ENCODE assay signal across 12 cellular contexts in genomic region chr1:39632491-39633417, GRCh38. TPM values are rescaled to one million over a fixed set of nuclear protein-coding genes. Genes with fewer than 3 reads are reported as not detected.
DNase-seq lines count a peak whose midpoint lies in the region; ATAC-seq, FAIRE-seq and TF ChIP-seq lines count a peak whose summit lies in the region.
"Had no signal": no experiment of that assay in that cellular context is flagged by ENCODE, and none has a peak within 500 bp of the region (broad histone marks: within the 10 kb centered on the region; RNA-seq: fewer than 3 reads in every experiment).

No MANE protein-coding gene starts in this region.

- H3K4me2 ChIP-seq in endothelial cell of umbilical vein (ENCODE audit: insufficient read depth, low read length), result no peak overlapping the region

- TF ChIP-seq CTCF in endothelial cell of umbilical vein (IDR thresholded peaks at IDR 0.05; ENCODE audit: extremely low read depth in 1 of 2, insufficient read depth in 1 of 2, low read depth in 1 of 2, low read length in 2 of 2) (no peak), lung (IDR thresholded peaks at IDR 0.05; ENCODE audit: control extremely low read depth, extremely low read depth) (no peak), upper lobe of left lung (IDR thresholded peaks at IDR 0.05) (no peak)

- dilution Hi-C loops in endothelial cell of umbilical vein (cut with MboI; ENCODE audit: extremely low pct_ligation_motif_present, low sequenced_read_pairs), result no loop called here

- no peak overlapping the region for H3K9ac ChIP-seq in endothelial cell of umbilical vein (replicated peaks; ENCODE audit: extremely low read depth, insufficient read depth, low read length)

- H3K4me3 ChIP-seq in endothelial cell of umbilical vein (replicated peaks in 1 of 3; ENCODE audit: insufficient read depth in 1 of 3, low read depth in 1 of 3, low read length in 3 of 3) (no peak overlapping the region), lung (peak overlapping the region; percentile 21), upper lobe of left lung (peak overlapping the region in 3 of 4 donors; percentile 18 to 39 (median 35))

- TF ChIP-seq POLR2A in endothelial cell of umbilical vein (IDR thresholded peaks at IDR 0.05; ENCODE audit: low read depth, low read length), result no peak
- TF ChIP-seq POLR2A in upper lobe of left lung (IDR thresholded peaks at IDR 0.05), result no peak

- WGBS in lung, 2 donors, result 48 to 49% methylated on average over 46 to 66 of the region's 66 CpGs
- 61 to 93% methylated on average over 3 to 28 of the region's 66 CpGs for WGBS in upper lobe of left lung, 2 donors

- TF ChIP-seq EP300 in upper lobe of left lung (IDR thresholded peaks at IDR 0.05), result no peak

- H3K9me3 ChIP-seq in endothelial cell of umbilical vein (replicated peaks; ENCODE audit: control insufficient read depth, insufficient read depth, low read length) (no peaks in the 10 kb centered on the region), lung (ENCODE audit: control insufficient read depth in 2 of 2, insufficient read depth in 1 of 2, low read length in 1 of 2) (no peaks in the 10 kb centered on the region), upper lobe of left lung (no peaks in the 10 kb centered on the region)

- intact Hi-C loops in endothelial cell of umbilical vein (cut with micrococcal nuclease), result no loop called here

- H3K4me1 ChIP-seq in endothelial cell of umbilical vein (ENCODE audit: control insufficient read depth, extremely low read depth, insufficient read depth, low read length) (no peaks in the 10 kb centered on the region), lung (ENCODE audit: control insufficient read depth in 2 of 2, insufficient read depth in 2 of 2, low read length in 2 of 2) (peaks cover 0 to 3% of the 10 kb centered on the region in 2 donors), upper lobe of left lung (peaks cover 0 to 14% (median 4%) of the 10 kb centered on the region in 4 donors)

- POLR2A ChIA-PET in endothelial cell of umbilical vein (lab: Charles Lee), result interaction anchor here (0.6 kb wide), 1 partner anchor 26 kb away, joined by 5 read pairs; no protein-coding TSS in a partner anchor

- H3K36me3 ChIP-seq in endothelial cell of umbilical vein (ENCODE audit: control insufficient read depth in 2 of 2, extremely low read depth in 1 of 2, insufficient read depth in 2 of 2, low read length in 2 of 2) (no peaks in the 10 kb centered on the region), lung (ENCODE audit: control insufficient read depth in 2 of 2, insufficient read depth in 2 of 2, low read length in 2 of 2) (peaks cover 0 to 4% of the 10 kb centered on the region in 2 donors), upper lobe of left lung (peaks cover 0 to 23% (median 3%) of the 10 kb centered on the region in 4 donors)

- H3K27ac ChIP-seq in endothelial cell of umbilical vein (ENCODE audit: insufficient read depth, low read depth, low read length) (no peak overlapping the region), lung (ENCODE audit: low read depth in 1 of 2, low read length in 1 of 2) (peak overlapping the region; percentile 22 to 60), upper lobe of left lung (peak overlapping the region; percentile 54 to 75 (median 68))

- BruUV-seq in endothelial cell of umbilical vein (replicated peaks; lab: Mats Ljungman, UMichigan), result no TSS peak

- H3K79me2 ChIP-seq in endothelial cell of umbilical vein (ENCODE audit: control insufficient read depth, insufficient read depth, low read length), result no peaks in the 10 kb centered on the region

- ATAC-seq in lung (ENCODE audit: insufficient read depth, low FRiP score) (peak; percentile 41), upper lobe of left lung (ENCODE audit: low FRiP score in 2 of 2) (peak in 1 of 2 donors; percentile 91), GM18517 (IDR thresholded peaks at IDR 0.05; ENCODE audit: unreplicated experiment) (no peak)

- CTCF ChIA-PET in endothelial cell of umbilical vein (lab: Charles Lee), result interaction anchor here (0.8 to 3.1 kb wide), 5 partner anchors 9 to 26 kb away, joined by 4 to 14 read pairs (median 6); no protein-coding TSS in a partner anchor

- H4K20me1 ChIP-seq in endothelial cell of umbilical vein (replicated peaks; ENCODE audit: control insufficient read depth, extremely low read depth, insufficient read depth, low read length), result no peaks in the 10 kb centered on the region

- H3K9me1 ChIP-seq in endothelial cell of umbilical vein (replicated peaks; ENCODE audit: control insufficient read depth, extremely low read depth, insufficient read depth, low read length), result no peaks in the 10 kb centered on the region

- peak; percentile 48 to 74 (median 74) for DNase-seq in NCI-H1417 (lab: John Stamatoyannopoulos, UW)
- no peak for DNase-seq in NCI-H1417 treated with DMSO at 0.1 percent for 48 hours (lab: John Stamatoyannopoulos, UW)
- peak; percentile 38 for DNase-seq in endothelial cell of umbilical vein (ENCODE audit: low read depth, low spot score)
- peak; percentile 52 for DNase-seq in lung (ENCODE audit: low spot score)
- peak; percentile 39 to 93 for DNase-seq in upper lobe of left lung
- no peak for DNase-seq in stimulated activated CD4-positive, alpha-beta T cell treated with anti-CD3 and anti-CD28 coated beads, Interleukin-2, amount 100 ng/mL, for 24 hours
- DNase-seq in SW 1271 (lab: John Stamatoyannopoulos, UW), result no peak
- DNase-seq: 8988T, activated T-cell treated with anti-CD3 and anti-CD28 coated beads for 4 hours, NCI-H187 treated with DMSO at 0.1 percent for 48 hours had no signal

- no peak for FAIRE-seq in endothelial cell of umbilical vein (lab: Jason Lieb, UNC)
- FAIRE-seq: keratinocyte had no signal

- H2AFZ ChIP-seq in endothelial cell of umbilical vein (ENCODE audit: low read depth, low read length), result no peak overlapping the region

- peaks cover 58 to 69% of the 10 kb centered on the region in 2 experiments for H3K27me3 ChIP-seq in endothelial cell of umbilical vein (ENCODE audit: control insufficient read depth in 2 of 2, insufficient read depth in 2 of 2, low read length in 2 of 2)
- no peaks in the 10 kb centered on the region for H3K27me3 ChIP-seq in lung (ENCODE audit: control insufficient read depth, insufficient read depth)
- no peaks in the 10 kb centered on the region for H3K27me3 ChIP-seq in upper lobe of left lung

TF ChIP-seq in endothelial cell of umbilical vein, 7 proteins besides CTCF, POLR2A, EP300 and RAD21:
- TF ChIP-seq EZH2 (IDR thresholded peaks at IDR 0.05; ENCODE audit: borderline replicate concordance, low read depth, low read length, severe bottlenecking), result peak; percentile 77
- no peak for TF ChIP-seq MYC (IDR thresholded peaks at IDR 0.05; ENCODE audit: low read depth, low read length)

RNA-seq across cellular contexts. Expression of gene HEYL, which starts 6.7 kb away (rescaled TPM):
- total RNA-seq in endothelial cell of umbilical vein (not detected in 2 replicates), lung (10 to 100 TPM; 14.3 to 19.6 TPM), upper lobe of left lung (10 to 100 TPM in 5 of 6 donors, 1 to 10 TPM in 1; 3.8 to 31.9 (median 15.5) TPM)
- polyA plus RNA-seq in endothelial cell of umbilical vein (not detected in 2 replicates), lung (1 to 10 TPM; 7.6 TPM)
- not detected in 2 replicates for polyA plus RNA-seq in endothelial cell of umbilical vein (2011; cell fraction: cytosol; rRNA removed)
- polyA plus RNA-seq in endothelial cell of umbilical vein (2011; cell fraction: nucleus; rRNA removed), result 0.03 and 0.04 TPM in 2 replicates
- polyA plus RNA-seq in endothelial cell of umbilical vein (2012), result 0.07 TPM in 1 of 2 replicates, not detected in the other
- 0.04 and 0.12 TPM in 2 replicates for polyA minus RNA-seq in endothelial cell of umbilical vein
- not detected for polyA minus RNA-seq in endothelial cell of umbilical vein (2011; cell fraction: cytosol; rRNA and poly(A)+ RNA removed)
- not detected in 2 replicates for polyA minus RNA-seq in endothelial cell of umbilical vein (2011; cell fraction: nucleus; rRNA and poly(A)+ RNA removed)
- polyA plus RNA-seq: keratinocyte had no signal

RNA-seq across cellular contexts. Expression of gene NT5C1A, which starts 39.2 kb away (rescaled TPM):
- total RNA-seq in endothelial cell of umbilical vein (not detected in 2 replicates), lung (not detected), upper lobe of left lung (1 to 10 TPM in 3 of 6 donors, under 1 TPM in 1, not detected in 2; 0.37 to 5.5 (median 2.6) TPM)
- polyA plus RNA-seq in endothelial cell of umbilical vein (not detected in 2 replicates), lung (not detected)
- polyA plus RNA-seq in endothelial cell of umbilical vein (2011; cell fraction: cytosol; rRNA removed), result not detected in 2 replicates
- not detected in 2 replicates for polyA plus RNA-seq in endothelial cell of umbilical vein (2011; cell fraction: nucleus; rRNA removed)
- not detected in 2 replicates for polyA plus RNA-seq in endothelial cell of umbilical vein (2012)
- polyA minus RNA-seq in endothelial cell of umbilical vein, result not detected in 2 replicates
- polyA minus RNA-seq in endothelial cell of umbilical vein (2011; cell fraction: cytosol; rRNA and poly(A)+ RNA removed), result not detected
- polyA minus RNA-seq in endothelial cell of umbilical vein (2011; cell fraction: nucleus; rRNA and poly(A)+ RNA removed), result not detected in 2 replicates
- polyA plus RNA-seq: keratinocyte had no signal

RNA-seq across cellular contexts. Expression of gene PABPC4, which starts 56.2 kb away (rescaled TPM):
- 282 and 302 TPM in 2 replicates for total RNA-seq in endothelial cell of umbilical vein
- polyA plus RNA-seq in endothelial cell of umbilical vein, result 102 and 114 TPM in 2 replicates
- 110 and 114 TPM in 2 replicates for polyA plus RNA-seq in endothelial cell of umbilical vein (2011; cell fraction: cytosol; rRNA removed)
- polyA plus RNA-seq in endothelial cell of umbilical vein (2011; cell fraction: nucleus; rRNA removed), result 269 and 284 TPM in 2 replicates
- 220 and 260 TPM in 2 replicates for polyA plus RNA-seq in endothelial cell of umbilical vein (2012)
- polyA minus RNA-seq in endothelial cell of umbilical vein, result 139 and 157 TPM in 2 replicates
- 213 TPM for polyA minus RNA-seq in endothelial cell of umbilical vein (2011; cell fraction: cytosol; rRNA and poly(A)+ RNA removed)
- 80.1 and 81.2 TPM in 2 replicates for polyA minus RNA-seq in endothelial cell of umbilical vein (2011; cell fraction: nucleus; rRNA and poly(A)+ RNA removed)
- total RNA-seq in lung, result 100 to 1,000 TPM; 127 to 245 TPM
- 100 to 1,000 TPM; 104 to 165 TPM for polyA plus RNA-seq in lung
- total RNA-seq in upper lobe of left lung, result 100 to 1,000 TPM; 121 to 225 (median 195) TPM

RNA-seq across cellular contexts. Expression of gene HPCAL4, which starts 58.5 kb away (rescaled TPM):
- total RNA-seq in endothelial cell of umbilical vein, result not detected in 2 replicates
- not detected in 2 replicates for polyA plus RNA-seq in endothelial cell of umbilical vein
- polyA plus RNA-seq in endothelial cell of umbilical vein (2011; cell fraction: cytosol; rRNA removed), result not detected in 2 replicates
- not detected in 2 replicates for polyA plus RNA-seq in endothelial cell of umbilical vein (2011; cell fraction: nucleus; rRNA removed)
- polyA plus RNA-seq in endothelial cell of umbilical vein (2012), result not detected in 2 replicates
- not detected in 2 replicates for polyA minus RNA-seq in endothelial cell of umbilical vein
- polyA minus RNA-seq in endothelial cell of umbilical vein (2011; cell fraction: cytosol; rRNA and poly(A)+ RNA removed), result not detected
- not detected in 2 replicates for polyA minus RNA-seq in endothelial cell of umbilical vein (2011; cell fraction: nucleus; rRNA and poly(A)+ RNA removed)
- total RNA-seq in lung, result under 1 TPM; 0.18 to 0.43 TPM
- under 1 TPM; 0.08 to 0.16 TPM for polyA plus RNA-seq in lung
- total RNA-seq in upper lobe of left lung, result 1 to 10 TPM in 1 of 6 donors, under 1 TPM in 5; under 0.01 to 1.1 (median 0.43) TPM
- polyA plus RNA-seq: keratinocyte had no signal

Comparison
In these comparisons a context has a peak if more than half of its experiments do, and no peak if none do; other contexts are left out.
1. DNase-seq: peak in NCI-H1417 (3 of 3), endothelial cell of umbilical vein (single experiment), lung (single experiment) and upper lobe of left lung (2 of 2); none in NCI-H1417 treated with DMSO at 0.1 percent for 48 hours (single experiment), stimulated activated CD4-positive, alpha-beta T cell treated with anti-CD3 and anti-CD28 coated beads, Interleukin-2, amount 100 ng/mL, for 24 hours (0 of 2) and SW 1271 (0 of 2).
2. H3K4me3 ChIP-seq: peak in lung (single experiment) and upper lobe of left lung (3 of 4); none in endothelial cell of umbilical vein (0 of 3).